8 cellular contexts compared by ENCODE assay signal in the genomic region with DNA sequence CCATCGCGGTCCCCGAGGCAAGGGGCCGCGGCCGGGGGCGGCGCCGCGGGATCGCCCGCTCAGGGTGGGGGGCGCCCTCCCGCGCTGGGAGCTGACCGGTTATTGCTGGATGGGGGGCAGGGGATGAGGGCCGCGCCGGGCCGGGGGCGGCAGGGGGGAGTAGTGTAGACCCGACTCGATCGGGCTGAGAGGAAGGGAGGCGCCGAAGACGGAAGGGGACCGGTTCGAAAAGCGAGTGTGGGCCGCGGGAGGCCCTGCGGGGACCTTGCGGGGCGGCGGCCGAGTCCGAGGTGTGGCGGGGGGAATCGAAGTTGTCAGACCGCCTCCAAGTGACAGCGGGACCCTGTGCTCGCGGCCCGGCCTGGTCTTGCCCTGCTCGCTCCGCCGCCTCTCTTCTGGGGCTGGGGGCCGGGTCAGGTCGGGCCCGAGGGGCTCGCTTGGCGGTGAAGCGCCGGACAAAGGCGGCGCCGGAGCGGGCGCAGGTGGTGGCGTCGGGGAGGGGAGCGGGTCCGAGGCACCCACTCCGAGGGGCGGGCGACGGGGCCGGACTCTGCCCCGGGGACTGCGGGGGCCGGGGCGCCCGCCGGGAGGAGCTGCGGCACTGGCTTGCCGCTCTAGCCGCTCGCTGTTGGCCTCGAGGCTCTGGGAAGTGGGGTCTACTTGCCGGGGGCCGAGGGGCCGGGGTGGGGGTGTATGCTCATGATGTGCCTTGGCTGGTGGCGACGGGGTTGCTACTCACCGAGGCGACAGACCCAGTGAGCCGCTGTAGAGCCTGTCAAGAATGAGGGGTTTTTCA. TPM values are rescaled to one million over a fixed set of nuclear protein-coding genes. Genes with fewer than 3 reads are reported as not detected.
DNase-seq lines count a peak whose midpoint lies in the region; ATAC-seq and TF ChIP-seq lines count a peak whose summit lies in the region.

No MANE protein-coding gene starts in this region.

- peaks cover 14% of the 10 kb centered on the region for H3K79me1 ChIP-seq in mesenchymal stem cell (replicated peaks; ENCODE audit: low read length, poor library complexity, severe bottlenecking)

- no peak overlapping the region for H3K9ac ChIP-seq in mammary epithelial cell (ENCODE audit: insufficient read depth, low read length)
- peak overlapping the region; percentile 78 for H3K9ac ChIP-seq in mesenchymal stem cell (ENCODE audit: low read length)

- no peak overlapping the region for H2BK5ac ChIP-seq in mesenchymal stem cell (ENCODE audit: low read depth, low read length, poor library complexity, severe bottlenecking)

- H4K91ac ChIP-seq in mesenchymal stem cell (ENCODE audit: low read length): no peak overlapping the region

- no peak overlapping the region for H3K23ac ChIP-seq in mesenchymal stem cell (ENCODE audit: low read length in 2 of 2)

- DNase-seq in NCI-H2227 (lab: John Stamatoyannopoulos, UW; ENCODE audit: unreplicated experiment) (peak; percentile 26), NCI-H2227 treated with DMSO at 0.1 percent for 48 hours (lab: John Stamatoyannopoulos, UW) (no peak), OCI-LY7 (ENCODE audit: low spot score) (peak; percentile 34), mammary epithelial cell (no peak), mesenchymal stem cell (no peak), upper lobe of right lung (no peak), DMS153 (lab: John Stamatoyannopoulos, UW) (no peak), T1000 (lab: John Stamatoyannopoulos, UW) (no peak)

- H3K9me2 ChIP-seq in OCI-LY7 (ENCODE audit: insufficient read depth, low read length): no peaks in the 10 kb centered on the region

- H2AFZ ChIP-seq in OCI-LY7 (ENCODE audit: low read length) (no peak overlapping the region), mammary epithelial cell (ENCODE audit: low read depth, low read length) (peak overlapping the region; percentile 80), mesenchymal stem cell (ENCODE audit: low read depth, low read length) (peak overlapping the region; percentile 32)

- in situ Hi-C loops in mammary epithelial cell (cut with MboI; ENCODE audit: low sequenced_read_pairs in 2 of 2): no loop called here

- POLR2A ChIA-PET in OCI-LY7 (lab: Charles Lee): interaction anchor here (0.6 to 1.2 kb wide), 3 partner anchors 9 to 259 kb away, joined by 3 to 4 read pairs (median 3); no protein-coding TSS in a partner anchor

- peak overlapping the region in 1 of 2 experiments; percentile 73 for H2BK12ac ChIP-seq in mesenchymal stem cell (ENCODE audit: low read length in 2 of 2)

- CTCF ChIA-PET in OCI-LY7 (lab: Charles Lee; ENCODE audit: unreplicated experiment) (no interaction called here), mammary epithelial cell (lab: Charles Lee; ENCODE audit: low non-redundant PET) (interaction anchor here (0.6 kb wide), 1 partner anchor 103 kb away, joined by 4 read pairs; no protein-coding TSS in a partner anchor)

- H2AK5ac ChIP-seq in mesenchymal stem cell (ENCODE audit: low read length, severe bottlenecking): no peak overlapping the region

- H3K27ac ChIP-seq in OCI-LY7 (ENCODE audit: low read depth, low read length, poor library complexity, severe bottlenecking): no peak overlapping the region
- H3K27ac ChIP-seq in mammary epithelial cell (ENCODE audit: insufficient read depth, low read depth, low read length): no peak overlapping the region
- no peak overlapping the region for H3K27ac ChIP-seq in mesenchymal stem cell (ENCODE audit: low read length, poor library complexity, severe bottlenecking)
- peak overlapping the region; percentile 58 for H3K27ac ChIP-seq in upper lobe of right lung

- peaks cover 7% of the 10 kb centered on the region for H3K27me3 ChIP-seq in mammary epithelial cell (ENCODE audit: insufficient read depth, low read length)
- H3K27me3 ChIP-seq in mesenchymal stem cell (ENCODE audit: control insufficient read depth in 1 of 2, insufficient read depth in 1 of 2, low read length in 2 of 2): peaks cover 22 to 33% of the 10 kb centered on the region in 2 experiments
- peaks cover 12% of the 10 kb centered on the region for H3K27me3 ChIP-seq in upper lobe of right lung

- H2BK15ac ChIP-seq in mesenchymal stem cell (ENCODE audit: low read depth, poor library complexity, severe bottlenecking): peak overlapping the region; percentile 45

- H4K8ac ChIP-seq in mesenchymal stem cell (ENCODE audit: low read length): no peak overlapping the region

- peak overlapping the region in 1 of 2 experiments; percentile 53 for H3K14ac ChIP-seq in mesenchymal stem cell (ENCODE audit: low read length in 2 of 2)

- H3K4me1 ChIP-seq in OCI-LY7 (ENCODE audit: insufficient read depth, low read length, poor library complexity, severe bottlenecking) (peaks cover 21% of the 10 kb centered on the region), mammary epithelial cell (ENCODE audit: insufficient read depth, low read length) (peaks cover 20% of the 10 kb centered on the region), mesenchymal stem cell (ENCODE audit: control insufficient read depth, insufficient read depth, low read depth, low read length) (peaks cover 25% of the 10 kb centered on the region), upper lobe of right lung (peaks cover 45% of the 10 kb centered on the region)

- no peak for TF ChIP-seq CTCF in OCI-LY7 (conservative IDR thresholded peaks at IDR 0.05; ENCODE audit: low read length)
- TF ChIP-seq CTCF in mammary epithelial cell (conservative IDR thresholded peaks at IDR 0.05 in 1 of 2, IDR thresholded peaks at IDR 0.05 in 1 of 2; ENCODE audit: extremely low read depth in 1 of 2, insufficient read depth in 1 of 2, low read depth in 1 of 2, low read length in 2 of 2): no peak
- TF ChIP-seq CTCF in upper lobe of right lung (IDR thresholded peaks at IDR 0.05): peak; percentile 18

- H3K36me3 ChIP-seq in OCI-LY7 (ENCODE audit: insufficient read depth, low read length) (no peaks in the 10 kb centered on the region), mammary epithelial cell (ENCODE audit: insufficient read depth, low read length) (no peaks in the 10 kb centered on the region), mesenchymal stem cell (ENCODE audit: control insufficient read depth in 1 of 2, insufficient read depth in 2 of 2, low read depth in 1 of 2, low read length in 2 of 2) (peaks cover 0 to 3% of the 10 kb centered on the region in 2 experiments), upper lobe of right lung (no peaks in the 10 kb centered on the region)

- dilution Hi-C loops in mammary epithelial cell (cut with HindIII; ENCODE audit: low sequenced_read_pairs): loop anchor here (5.0 kb wide), 1 partner anchor 60 kb away; no protein-coding TSS in a partner anchor

- intact Hi-C loops in OCI-LY7 (cut with micrococcal nuclease; ENCODE audit: unreplicated experiment) (loop anchor here (1.0 kb wide), 1 partner anchor 15 kb away; no protein-coding TSS in a partner anchor), mammary epithelial cell (cut with micrococcal nuclease) (loop anchor here (1.0 to 10.0 kb wide), 4 partner anchors 65 to 253 kb away; partner anchors contain the start of genes CCDC32, KNL1 and RAD51), upper lobe of right lung (cut with DNase I) (no loop called here)

- 20% methylated on average over 2 of the region's 88 CpGs for WGBS in mammary epithelial cell (ENCODE audit: low coverage, missing lambda C conversion rate)
- under 1% methylated on average over 58 of the region's 88 CpGs for WGBS in mesenchymal stem cell

- peak overlapping the region in 1 of 2 experiments; percentile 62 for H3K4ac ChIP-seq in mesenchymal stem cell (ENCODE audit: low read depth in 1 of 2, low read length in 2 of 2)

- peaks cover 28% of the 10 kb centered on the region for H4K20me1 ChIP-seq in OCI-LY7 (ENCODE audit: insufficient read depth, low read length)
- no peaks in the 10 kb centered on the region for H4K20me1 ChIP-seq in mammary epithelial cell (ENCODE audit: insufficient read depth, low read length)

- H3K4me2 ChIP-seq in OCI-LY7 (ENCODE audit: low read length) (peak overlapping the region; percentile 90), mammary epithelial cell (ENCODE audit: insufficient read depth, low read depth, low read length) (peak overlapping the region; percentile 93), mesenchymal stem cell (ENCODE audit: low read length, poor library complexity, severe bottlenecking) (peak overlapping the region; percentile 97)

- H3K79me2 ChIP-seq in OCI-LY7 (ENCODE audit: insufficient read depth, low read depth, low read length) (peaks cover 23% of the 10 kb centered on the region; the same call in 1 of the 2 replicates), mammary epithelial cell (ENCODE audit: insufficient read depth, low read length) (peaks cover 46% of the 10 kb centered on the region)

- H3K9me3 ChIP-seq in OCI-LY7 (ENCODE audit: low read length) (no peaks in the 10 kb centered on the region), mammary epithelial cell (replicated peaks; ENCODE audit: insufficient read depth, low read length) (no peaks in the 10 kb centered on the region), mesenchymal stem cell (ENCODE audit: control insufficient read depth, low read length) (no peaks in the 10 kb centered on the region), upper lobe of right lung (no peaks in the 10 kb centered on the region)

- H3K4me3 ChIP-seq in OCI-LY7 (ENCODE audit: low read depth, low read length, poor library complexity, severe bottlenecking): peak overlapping the region; percentile 93
- peak overlapping the region; percentile 57 to 69 (median 60) for H3K4me3 ChIP-seq in mammary epithelial cell (replicated peaks in 1 of 3; ENCODE audit: insufficient read depth in 1 of 3, low read depth in 2 of 3, low read length in 3 of 3)
- H3K4me3 ChIP-seq in mesenchymal stem cell (ENCODE audit: insufficient read depth in 1 of 2, low read depth in 1 of 2, low read length in 2 of 2): peak overlapping the region; percentile 79 to 94
- H3K4me3 ChIP-seq in upper lobe of right lung: peak overlapping the region; percentile 73

- H3K18ac ChIP-seq in mesenchymal stem cell (ENCODE audit: low read depth in 1 of 2, low read length in 2 of 2): peak overlapping the region; percentile 37 to 77

- ATAC-seq in upper lobe of right lung: peak; percentile 2

- H2BK120ac ChIP-seq in mesenchymal stem cell (ENCODE audit: low read depth, low read length): no peak overlapping the region

- BruUV-seq in OCI-LY7 (replicated peaks; lab: Mats Ljungman, UMichigan): no TSS peak
- BruUV-seq in mammary epithelial cell (replicated peaks; lab: Mats Ljungman, UMichigan): no TSS peak

RNA-seq across cellular contexts. Expression of gene BAHD1, which starts 1.2 kb away (rescaled TPM):
- 14.6 and 15.0 TPM in 2 replicates for total RNA-seq in OCI-LY7 (2014; rRNA removed; shearing (Covaris generic))
- 22.3 TPM in 2 replicates for total RNA-seq in OCI-LY7 (2022)
- total RNA-seq in mammary epithelial cell: 10 to 100 TPM; 11.7 to 13.7 TPM
- 6.6 TPM for polyA plus RNA-seq in mammary epithelial cell
- polyA minus RNA-seq in mammary epithelial cell: 12.9 TPM
- polyA plus RNA-seq in mesenchymal stem cell (2013, experiment 1 of 2): 14.7 TPM
- polyA plus RNA-seq in mesenchymal stem cell (2013, experiment 2 of 2): 14.4 TPM
- 29.8 TPM for total RNA-seq in upper lobe of right lung

RNA-seq across cellular contexts. Expression of gene CHST14, which starts 28.9 kb away (rescaled TPM):
- total RNA-seq in OCI-LY7 (2014; rRNA removed; shearing (Covaris generic)): 5.6 and 7.3 TPM in 2 replicates
- total RNA-seq in OCI-LY7 (2022) (13.6 and 15.3 TPM in 2 replicates), mammary epithelial cell (10 to 100 TPM in 1 of 2 donors, 1 to 10 TPM in 1; 9.8 to 11.1 TPM), upper lobe of right lung (14.1 TPM)
- 7.7 TPM for polyA plus RNA-seq in mammary epithelial cell
- polyA minus RNA-seq in mammary epithelial cell: 6.6 TPM
- polyA plus RNA-seq in mesenchymal stem cell (2013, experiment 1 of 2): 19.9 TPM
- 20.4 TPM for polyA plus RNA-seq in mesenchymal stem cell (2013, experiment 2 of 2)

RNA-seq across cellular contexts. Expression of gene IVD, which starts 36.3 kb away (rescaled TPM):
- 16.4 and 20.6 TPM in 2 replicates for total RNA-seq in OCI-LY7 (2014; rRNA removed; shearing (Covaris generic))
- total RNA-seq in OCI-LY7 (2022): 57.2 and 67.3 TPM in 2 replicates
- 10 to 100 TPM; 40.3 to 44.3 TPM for total RNA-seq in mammary epithelial cell
- polyA plus RNA-seq in mammary epithelial cell: 41.1 TPM
- 96.7 TPM for polyA minus RNA-seq in mammary epithelial cell
- polyA plus RNA-seq in mesenchymal stem cell (2013, experiment 1 of 2): 22.1 TPM
- polyA plus RNA-seq in mesenchymal stem cell (2013, experiment 2 of 2): 22.4 TPM
- total RNA-seq in upper lobe of right lung: 115 TPM

RNA-seq across cellular contexts. Expression of gene KNSTRN, which starts 59.4 kb away (rescaled TPM):
- 71.3 and 89.6 TPM in 2 replicates for total RNA-seq in OCI-LY7 (2014; rRNA removed; shearing (Covaris generic))
- total RNA-seq in OCI-LY7 (2022) (106 TPM in 2 replicates), mammary epithelial cell (10 to 100 TPM; 19.3 to 49.7 TPM), upper lobe of right lung (18.1 TPM)
- 44.5 TPM for polyA plus RNA-seq in mammary epithelial cell
- polyA minus RNA-seq in mammary epithelial cell: 51.4 TPM
- 11.7 TPM for polyA plus RNA-seq in mesenchymal stem cell (2013, experiment 1 of 2)
- polyA plus RNA-seq in mesenchymal stem cell (2013, experiment 2 of 2): 12.3 TPM

Comparison
In these comparisons a context has a peak if more than half of its experiments do, and no peak if none do; other contexts are left out.
1. DNase-seq: peak in NCI-H2227 (single experiment) and OCI-LY7 (single experiment); none in NCI-H2227 treated with DMSO at 0.1 percent for 48 hours (single experiment), mammary epithelial cell (single experiment), mesenchymal stem cell (single experiment), upper lobe of right lung (single experiment), DMS153 (single experiment) and T1000 (single experiment).
2. Peak in every context shown above with its lines, with median percentiles within 50 percentile points of each other: H3K4me2 ChIP-seq and H3K4me3 ChIP-seq.